1 cellular context compared by ENCODE assay signal in genomic region chr1:234235373-234235772, GRCh38.
TF ChIP-seq lines count a peak whose summit lies in the region.

No MANE protein-coding gene starts in this region.

TF ChIP-seq in HepG2, 621 proteins besides CTCF, POLR2A, EP300 and RAD21 (continued from another document):
- TF ChIP-seq, protein P1, sequence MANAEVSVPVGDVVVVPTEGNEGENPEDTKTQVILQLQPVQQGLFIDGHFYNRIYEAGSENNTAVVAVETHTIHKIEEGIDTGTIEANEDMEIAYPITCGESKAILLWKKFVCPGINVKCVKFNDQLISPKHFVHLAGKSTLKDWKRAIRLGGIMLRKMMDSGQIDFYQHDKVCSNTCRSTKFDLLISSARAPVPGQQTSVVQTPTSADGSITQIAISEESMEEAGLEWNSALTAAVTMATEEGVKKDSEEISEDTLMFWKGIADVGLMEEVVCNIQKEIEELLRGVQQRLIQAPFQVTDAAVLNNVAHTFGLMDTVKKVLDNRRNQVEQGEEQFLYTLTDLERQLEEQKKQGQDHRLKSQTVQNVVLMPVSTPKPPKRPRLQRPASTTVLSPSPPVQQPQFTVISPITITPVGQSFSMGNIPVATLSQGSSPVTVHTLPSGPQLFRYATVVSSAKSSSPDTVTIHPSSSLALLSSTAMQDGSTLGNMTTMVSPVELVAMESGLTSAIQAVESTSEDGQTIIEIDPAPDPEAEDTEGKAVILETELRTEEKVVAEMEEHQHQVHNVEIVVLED (CRISPR knock-in tag; IDR thresholded peaks at IDR 0.05; ENCODE audit: borderline replicate concordance) = no peak
- TF ChIP-seq PITX1 (CRISPR knock-in tag; IDR thresholded peaks at IDR 0.05) (0 out of 2 replicates have a peak, but pooled peaks have one; percentile 52), NR2F6 (IDR thresholded peaks at IDR 0.05) (0 out of 2 replicates have a peak, but pooled peaks have one; percentile 28), NR2F6 (CRISPR knock-in tag; IDR thresholded peaks at IDR 0.05) (peak; percentile 61), HNF4G (IDR thresholded peaks at IDR 0.05; ENCODE audit: borderline replicate concordance, low read depth, low read length) (peak; percentile 57; the same call in 1 of the 2 replicates), HNF4G (CRISPR knock-in tag; IDR thresholded peaks at IDR 0.05; ENCODE audit: borderline replicate concordance, low read depth) (no peak), RXRB (CRISPR knock-in tag; IDR thresholded peaks at IDR 0.05; ENCODE audit: borderline replicate concordance) (peak; percentile 28; the same call in 1 of the 2 replicates), SAP130 (CRISPR knock-in tag; IDR thresholded peaks at IDR 0.05; ENCODE audit: low read depth) (peak; percentile 34; the same call in 1 of the 2 replicates), JDP2 (CRISPR knock-in tag; IDR thresholded peaks at IDR 0.05; ENCODE audit: borderline replicate concordance) (no peak), SAFB2 (CRISPR knock-in tag; IDR thresholded peaks at IDR 0.05; ENCODE audit: borderline replicate concordance, low read depth) (no peak), PHF21A (CRISPR knock-in tag; IDR thresholded peaks at IDR 0.05) (peak; percentile 52; the same call in 1 of the 2 replicates), THRA (CRISPR knock-in tag; IDR thresholded peaks at IDR 0.05; ENCODE audit: borderline replicate concordance) (no peak), HNF4A (CRISPR knock-in tag; IDR thresholded peaks at IDR 0.05) (peak; percentile 53; the same call in 1 of the 2 replicates), MTA1 (CRISPR knock-in tag; IDR thresholded peaks at IDR 0.05; ENCODE audit: borderline replicate concordance) (no peak), HMG20A (CRISPR knock-in tag; IDR thresholded peaks at IDR 0.05; ENCODE audit: borderline replicate concordance) (peak; percentile 32; the same call in 1 of the 2 replicates), FOXA3 (CRISPR knock-in tag; IDR thresholded peaks at IDR 0.05) (0 out of 2 replicates have a peak, but pooled peaks have one; percentile 10), FOSL2 (CRISPR knock-in tag; IDR thresholded peaks at IDR 0.05) (peak; percentile 42; the same call in 1 of the 2 replicates), IRF1 (CRISPR knock-in tag; IDR thresholded peaks at IDR 0.05; ENCODE audit: low read depth) (no peak), ZNF331 (CRISPR knock-in tag; IDR thresholded peaks at IDR 0.05) (0 out of 2 replicates have a peak, but pooled peaks have one; percentile 49), ARID5B (CRISPR knock-in tag; IDR thresholded peaks at IDR 0.05) (peak; percentile 65), ESRRA (CRISPR knock-in tag; IDR thresholded peaks at IDR 0.05; ENCODE audit: low read depth) (0 out of 2 replicates have a peak, but pooled peaks have one; percentile 63)
- TF ChIP-seq, protein P2, sequence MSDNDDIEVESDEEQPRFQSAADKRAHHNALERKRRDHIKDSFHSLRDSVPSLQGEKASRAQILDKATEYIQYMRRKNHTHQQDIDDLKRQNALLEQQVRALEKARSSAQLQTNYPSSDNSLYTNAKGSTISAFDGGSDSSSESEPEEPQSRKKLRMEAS (IDR thresholded peaks at IDR 0.05) = peak; percentile 46; the same call in 1 of the 2 replicates
